ENCODE assay signal across 1 cellular context in genomic region chr5:68342693-68343092, GRCh38.
TF ChIP-seq lines count a peak whose summit lies in the region.

No MANE protein-coding gene starts in this region.

TF ChIP-seq in GM23338, 12 proteins besides CTCF, POLR2A, EP300 and RAD21:
- TF ChIP-seq ZNF462 (CRISPR knock-in tag; IDR thresholded peaks at IDR 0.05) (no peak), ZNF114 (CRISPR knock-in tag; IDR thresholded peaks at IDR 0.05) (no peak), JUNB (IDR thresholded peaks at IDR 0.05; ENCODE audit: unreplicated experiment) (no peak), POLR2AphosphoS5 (IDR thresholded peaks at IDR 0.05; ENCODE audit: low read depth) (no peak), REST (IDR thresholded peaks at IDR 0.05; ENCODE audit: unreplicated experiment) (no peak), EZH2 (IDR thresholded peaks at IDR 0.05; ENCODE audit: low read depth, unreplicated experiment) (no peak)
